In the genomic region with DNA sequence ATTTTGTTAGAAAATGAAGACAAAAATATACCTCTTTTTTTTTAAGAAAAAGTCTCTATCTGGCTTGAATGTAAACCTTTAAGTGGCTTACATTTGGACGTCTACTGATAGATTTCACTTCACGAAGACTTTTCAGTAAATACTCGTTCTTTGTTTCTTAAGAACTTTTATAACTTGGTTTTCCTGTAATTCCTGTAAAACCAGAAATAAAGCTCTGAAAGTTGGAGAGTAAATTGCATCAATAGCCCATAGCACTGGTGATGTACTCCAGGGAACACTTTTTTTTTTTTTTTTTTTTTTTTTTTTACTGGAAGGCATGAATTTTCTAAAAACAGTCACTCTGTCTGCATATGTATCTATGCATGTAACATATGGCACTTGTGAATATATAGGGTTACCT, we compare ENCODE assay signal across 21 cellular contexts.
"Had no signal": no experiment of that assay in that cellular context is flagged by ENCODE, and none has a peak within 500 bp of the region (broad histone marks: within the 10 kb centered on the region; RNA-seq: fewer than 3 reads in every experiment).

No MANE protein-coding gene starts in this region.

- ATAC-seq: effector memory CD8-positive, alpha-beta T cell; left lobe of liver; naive thymus-derived CD4-positive, alpha-beta T cell; stimulated activated memory B cell treated with anti-CD40 and anti-IgM and Interleukin-4, amounts not matched to agents 10 μg/mL and 1 μg/mL and 100 μg/mL, for 72 hours; stimulated activated naive CD8-positive, alpha-beta T cell treated with anti-CD3 and anti-CD28 coated beads, Interleukin-15, Interleukin-2, amounts not matched to agents 100 U/mL and 50 U/mL, for 24 hours had no signal

- H2AFZ ChIP-seq: neural progenitor cell had no signal

- H3K27ac ChIP-seq: neural progenitor cell, prostate gland, right atrium auricular region, sigmoid colon, testis, tibial nerve, vagina had no signal

- H3K4me3 Mint-ChIP-seq: effector memory CD8-positive, alpha-beta T cell; memory B cell; naive thymus-derived CD4-positive, alpha-beta T cell; nephron; neural progenitor cell; stimulated activated memory B cell treated with anti-CD40 and anti-IgM and Interleukin-4, amounts not matched to agents 10 μg/mL and 1 μg/mL and 100 μg/mL, for 72 hours had no signal

- H3K27me3 Mint-ChIP-seq: effector memory CD8-positive, alpha-beta T cell; memory B cell; stimulated activated memory B cell treated with anti-CD40 and anti-IgM and Interleukin-4, amounts not matched to agents 10 μg/mL and 1 μg/mL and 100 μg/mL, for 72 hours had no signal

- H3K4me1 Mint-ChIP-seq: memory B cell; naive thymus-derived CD4-positive, alpha-beta T cell; nephron; stimulated activated memory B cell treated with anti-CD40 and anti-IgM and Interleukin-4, amounts not matched to agents 10 μg/mL and 1 μg/mL and 100 μg/mL, for 72 hours had no signal

- H3K9me3 Mint-ChIP-seq: memory B cell; nephron; stimulated activated memory B cell treated with anti-CD40 and anti-IgM and Interleukin-4, amounts not matched to agents 10 μg/mL and 1 μg/mL and 100 μg/mL, for 72 hours had no signal

- H3K9ac ChIP-seq: neural progenitor cell had no signal

- H3K27ac Mint-ChIP-seq: effector memory CD8-positive, alpha-beta T cell; memory B cell; naive thymus-derived CD4-positive, alpha-beta T cell; nephron; neural progenitor cell; stimulated activated memory B cell treated with anti-CD40 and anti-IgM and Interleukin-4, amounts not matched to agents 10 μg/mL and 1 μg/mL and 100 μg/mL, for 72 hours had no signal

- H3K9me3 ChIP-seq: prostate gland, right atrium auricular region, sigmoid colon, testis, tibial nerve, vagina had no signal

- H3K27me3 ChIP-seq: neural progenitor cell, right atrium auricular region, sigmoid colon, testis, tibial nerve, vagina had no signal

- H3K36me3 Mint-ChIP-seq: memory B cell; naive thymus-derived CD4-positive, alpha-beta T cell; neural progenitor cell; stimulated activated memory B cell treated with anti-CD40 and anti-IgM and Interleukin-4, amounts not matched to agents 10 μg/mL and 1 μg/mL and 100 μg/mL, for 72 hours had no signal

- H3K36me3 ChIP-seq: neural progenitor cell, prostate gland, right atrium auricular region, sigmoid colon, tibial nerve, vagina had no signal

- DNase-seq: cortex of kidney; effector memory CD8-positive, alpha-beta T cell; midbrain; naive thymus-derived CD4-positive, alpha-beta T cell; sigmoid colon; stimulated activated CD4-positive, alpha-beta T cell treated with anti-CD3 and anti-CD28 coated beads, Interleukin-4, amount 100 ng/mL, for 4 hours; stimulated activated naive CD8-positive, alpha-beta T cell treated with anti-CD3 and anti-CD28 coated beads, Interleukin-15, Interleukin-2, amounts not matched to agents 100 U/mL and 50 U/mL, for 24 hours; substantia nigra; testis had no signal

- FAIRE-seq: endometrium, keratinocyte had no signal

- H3K4me1 ChIP-seq: prostate gland, right atrium auricular region, sigmoid colon, testis, tibial nerve, vagina had no signal

- H3K4me3 ChIP-seq: lung, neural progenitor cell, prostate gland, right atrium auricular region, sigmoid colon, testis, tibial nerve, vagina had no signal

- H3K4me2 ChIP-seq: neural progenitor cell had no signal
